Comparison of ENCODE assay signal across 17 cellular contexts in genomic region chr6:130715058-130715457, GRCh38.
A peak's percentile ranks its signal among the peaks of the same experiment; 100 is the strongest.
DNase-seq lines count a peak whose midpoint lies in the region; ATAC-seq, FAIRE-seq and TF ChIP-seq lines count a peak whose summit lies in the region.
"Had no signal": no experiment of that assay in that cellular context is flagged by ENCODE, and none has a peak within 500 bp of the region (broad histone marks: within the 10 kb centered on the region; RNA-seq: fewer than 3 reads in every experiment).

No MANE protein-coding gene starts in this region.

- no peaks in the 10 kb centered on the region for H3K79me1 ChIP-seq in IMR-90 (ENCODE audit: low read depth in 1 of 2, low read length in 2 of 2)
- no peaks in the 10 kb centered on the region for H3K79me1 ChIP-seq in H1 (ENCODE audit: low read depth, low read length)

- FAIRE-seq in H1 (lab: Jason Lieb, UNC), result no peak
- FAIRE-seq: G401.6, GM12892 had no signal

- no peak overlapping the region for H3K27ac ChIP-seq in IMR-90 (ENCODE audit: insufficient read depth, low read length)
- H3K27ac ChIP-seq in H1 (ENCODE audit: low read depth, low read length), result no peak overlapping the region
- peak overlapping the region; percentile 98 for H3K27ac ChIP-seq in neural cell (ENCODE audit: low read length)
- H3K27ac ChIP-seq: BLaER1, C4-2B had no signal

- CTCF ChIA-PET in IMR-90 (lab: Yijun Ruan, JAX) (interaction anchor here (0.9 to 1.7 kb wide), 3 partner anchors 12 to 28 kb away, joined by 4 to 6 read pairs (median 5); no protein-coding TSS in a partner anchor), H1 (lab: Charles Lee; ENCODE audit: partially characterized antibody) (interaction anchor here (1.3 to 3.7 kb wide), 4 partner anchors 10 to 28 kb away, joined by 3 to 26 read pairs (median 12); no protein-coding TSS in a partner anchor)

- H3K23ac ChIP-seq in IMR-90 (ENCODE audit: low read depth, low read length) (no peak overlapping the region), H1 (ENCODE audit: insufficient read length) (no peak overlapping the region)

- H4K20me1 ChIP-seq in IMR-90 (ENCODE audit: insufficient read depth, low read length), result no peaks in the 10 kb centered on the region
- no peaks in the 10 kb centered on the region for H4K20me1 ChIP-seq in H1 (replicated peaks in 1 of 2; ENCODE audit: control insufficient read depth in 1 of 2, insufficient read depth in 2 of 2, low read length in 2 of 2)
- H4K20me1 ChIP-seq in neural cell (ENCODE audit: insufficient read depth), result no peaks in the 10 kb centered on the region
- H4K20me1 ChIP-seq: BLaER1 had no signal

- no peaks in the 10 kb centered on the region for H3K9me1 ChIP-seq in IMR-90 (ENCODE audit: insufficient read depth, low read length)

- 66% methylated on average over 3 of the region's 5 CpGs; no CpG with 5 or more reads in 1 of the 2 experiments for WGBS in IMR-90 (ENCODE audit: extremely low coverage in 2 of 2, insufficient read length in 1 of 2), 2 experiments
- WGBS in H1 (ENCODE audit: extremely low coverage in 1 of 2, insufficient coverage in 1 of 2, insufficient read length in 1 of 2, insufficient replicate concordance in 2 of 2, low coverage in 1 of 2, low lambda C conversion rate in 2 of 2, missing lambda C conversion rate in 1 of 2), 2 experiments, result 90% methylated on average over 5 of the region's 5 CpGs; no CpG with 5 or more reads in 1 of the 2 experiments

- no peak overlapping the region for H2BK12ac ChIP-seq in H1 (ENCODE audit: low read depth, low read length)

- H2AK9ac ChIP-seq in IMR-90 (replicated peaks; ENCODE audit: low read depth, low read length, poor library complexity), result no peak overlapping the region

- no peak overlapping the region for H2BK5ac ChIP-seq in IMR-90 (ENCODE audit: low read depth, low read length, poor library complexity, severe bottlenecking)
- no peak overlapping the region for H2BK5ac ChIP-seq in H1 (ENCODE audit: low read depth, low read length)

- TF ChIP-seq POLR2A in IMR-90 (IDR thresholded peaks at IDR 0.05; ENCODE audit: low read depth, low read length), result no peak
- no peak for TF ChIP-seq POLR2A in H1 (IDR thresholded peaks at IDR 0.05; ENCODE audit: control extremely low read depth in 1 of 2, low read depth in 2 of 2, low read length in 2 of 2)

- H3K4ac ChIP-seq in IMR-90 (ENCODE audit: low read depth, low read length), result no peak overlapping the region
- peak overlapping the region; percentile 77 for H3K4ac ChIP-seq in H1 (replicated peaks; ENCODE audit: insufficient read length, low read depth, low read length)

- ATAC-seq in IMR-90 (ENCODE audit: low read depth) (no peak), Right ventricle myocardium superior (ENCODE audit: poor library complexity) (no peak)
- ATAC-seq: CD8-positive, alpha-beta T cell; HCT116 had no signal

- in situ Hi-C loops in IMR-90 (cut with MboI; ENCODE audit: low sequenced_read_pairs), result no loop called here

- DNase-seq in IMR-90, result no peak
- DNase-seq in H1 (ENCODE audit: low read depth in 1 of 2, low spot score in 2 of 2), result no peak
- DNase-seq in AML-193 (lab: John Stamatoyannopoulos, UW), result no peak
- DNase-seq in Right ventricle myocardium superior, result no peak
- no peak for DNase-seq in cardiac septum (ENCODE audit: low spot score)
- DNase-seq: Caco-2; CD4-positive, CD25-positive, alpha-beta regulatory T cell; CD8-positive, alpha-beta T cell; DMS153; DND-41; H9 had no signal

- no peaks in the 10 kb centered on the region for H3K23me2 ChIP-seq in H1 (ENCODE audit: low read depth, low read length)

- H2AK5ac ChIP-seq in IMR-90 (ENCODE audit: low read depth, low read length) (no peak overlapping the region), H1 (ENCODE audit: low read depth, low read length) (no peak overlapping the region)

- H2BK20ac ChIP-seq in IMR-90 (ENCODE audit: low read depth, low read length) (no peak overlapping the region), H1 (ENCODE audit: low read length) (no peak overlapping the region; the same call in 1 of the 2 replicates)

- H3K4me1 ChIP-seq in IMR-90 (ENCODE audit: control insufficient read depth, insufficient read depth, low read length) (no peaks in the 10 kb centered on the region), H1 (replicated peaks in 1 of 4; ENCODE audit: control insufficient read depth in 3 of 4, insufficient read depth in 4 of 4, low read length in 3 of 4) (peaks cover 7 to 20% (median 12%) of the 10 kb centered on the region in 4 experiments; a peak in 6 of 7 replicates)
- H3K4me1 ChIP-seq: Caco-2 had no signal

- H4K91ac ChIP-seq in IMR-90 (ENCODE audit: insufficient read depth, low read depth, low read length) (no peak overlapping the region), H1 (replicated peaks; ENCODE audit: insufficient read length, low read length) (no peak overlapping the region)

- H3K36me3 ChIP-seq in IMR-90 (ENCODE audit: control insufficient read depth, insufficient read depth, low read length) (no peaks in the 10 kb centered on the region), H1 (ENCODE audit: control insufficient read depth in 2 of 4, insufficient read depth in 4 of 4, low read length in 3 of 4) (no peaks in the 10 kb centered on the region), neural cell (ENCODE audit: insufficient read depth, low read length) (no peaks in the 10 kb centered on the region)
- H3K36me3 ChIP-seq: BLaER1 had no signal

- H3K56ac ChIP-seq in IMR-90 (ENCODE audit: extremely low read depth, insufficient read depth, low read length), result no peak overlapping the region
- no peak overlapping the region for H3K56ac ChIP-seq in H1 (replicated peaks; ENCODE audit: insufficient read length, low read depth, low read length)

- no peaks in the 10 kb centered on the region for H3K9me2 ChIP-seq in neural cell (ENCODE audit: insufficient read depth, low read length)

- H3K14ac ChIP-seq in IMR-90 (replicated peaks; ENCODE audit: low read depth, low read length), result no peak overlapping the region
- no peak overlapping the region for H3K14ac ChIP-seq in H1 (ENCODE audit: insufficient read length)

- no peak overlapping the region for H2BK120ac ChIP-seq in IMR-90 (ENCODE audit: low read depth, low read length)
- no peak overlapping the region for H2BK120ac ChIP-seq in H1 (replicated peaks; ENCODE audit: low read depth, low read length)

- peaks cover 1% of the 10 kb centered on the region; the same call in 1 of the 2 replicates for H3K27me3 ChIP-seq in IMR-90 (ENCODE audit: control insufficient read depth, insufficient read depth, low read length)
- no peaks in the 10 kb centered on the region for H3K27me3 ChIP-seq in H1 (replicated peaks in 1 of 4; ENCODE audit: control insufficient read depth in 3 of 4, extremely low read depth in 1 of 4, insufficient read depth in 3 of 4, low read length in 3 of 4)
- H3K27me3 ChIP-seq in neural cell (ENCODE audit: insufficient read depth, low read depth, low read length), result no peaks in the 10 kb centered on the region
- H3K27me3 ChIP-seq: BLaER1 had no signal

- no TSS peak for BruUV-seq in IMR-90 (replicated peaks; lab: Mats Ljungman, UMichigan)

- peaks cover 7% of the 10 kb centered on the region for H3F3A ChIP-seq in neural cell (ENCODE audit: insufficient read depth, low read length, poor library complexity, severe bottlenecking)

- TF ChIP-seq EP300 in H1 (IDR thresholded peaks at IDR 0.05; ENCODE audit: borderline replicate concordance in 1 of 2, low read depth in 2 of 2, low read length in 2 of 2), result no peak
- TF ChIP-seq EP300 in neural cell (conservative IDR thresholded peaks at IDR 0.05; ENCODE audit: poor library complexity, severe bottlenecking), result no peak

- H3K4me3 ChIP-seq in IMR-90 (ENCODE audit: insufficient read depth, low read depth, low read length) (no peak overlapping the region), H1 (ENCODE audit: extremely low read depth in 1 of 4, insufficient read depth in 2 of 4, low read depth in 3 of 4, low read length in 4 of 4) (no peak overlapping the region), neural cell (ENCODE audit: low read length) (no peak overlapping the region)
- H3K4me3 ChIP-seq: BLaER1 had no signal

- no peak for TF ChIP-seq CTCF in IMR-90 (conservative IDR thresholded peaks at IDR 0.05; ENCODE audit: low read depth, low read length)
- no peak for TF ChIP-seq CTCF in H1 (IDR thresholded peaks at IDR 0.05; ENCODE audit: control extremely low read depth in 1 of 3, insufficient read depth in 1 of 3, low read depth in 1 of 3, low read length in 3 of 3)
- TF ChIP-seq CTCF in neural cell (IDR thresholded peaks at IDR 0.05; ENCODE audit: poor library complexity, severe bottlenecking), result no peak

- H4K8ac ChIP-seq in IMR-90 (ENCODE audit: low read depth in 2 of 2, low read length in 2 of 2) (no peak overlapping the region), H1 (ENCODE audit: extremely low read depth, insufficient read depth, low read length) (no peak overlapping the region)

- H3K18ac ChIP-seq in IMR-90 (ENCODE audit: low read depth, low read length) (no peak overlapping the region), H1 (ENCODE audit: extremely low read depth, low read length) (no peak overlapping the region; the same call in 1 of the 2 replicates)

- H3K9ac ChIP-seq in IMR-90 (ENCODE audit: low read depth, low read length) (no peak overlapping the region), H1 (replicated peaks in 1 of 4; ENCODE audit: extremely low read depth in 1 of 4, low read depth in 3 of 4, low read length in 3 of 4) (no peak overlapping the region), neural cell (ENCODE audit: low read length) (no peak overlapping the region)
- H3K9ac ChIP-seq: BLaER1 had no signal

- H2AFZ ChIP-seq in IMR-90 (replicated peaks; ENCODE audit: low read length, poor library complexity) (no peak overlapping the region), H1 (ENCODE audit: low read length) (peak overlapping the region; percentile 57; the same call in 1 of the 2 replicates), neural cell (ENCODE audit: low read depth, low read length) (peak overlapping the region; percentile 3)

- H3K79me2 ChIP-seq in H1 (ENCODE audit: control insufficient read depth in 1 of 2, insufficient read depth in 2 of 2, low read length in 2 of 2), result no peaks in the 10 kb centered on the region
- H3K79me2 ChIP-seq in neural cell (replicated peaks; ENCODE audit: insufficient read depth, low read length), result no peaks in the 10 kb centered on the region

- no peak overlapping the region for H3K4me2 ChIP-seq in IMR-90 (ENCODE audit: low read depth, low read length)
- H3K4me2 ChIP-seq in H1 (ENCODE audit: insufficient read depth in 1 of 2, low read depth in 2 of 2, low read length in 2 of 2), result no peak overlapping the region
- H3K4me2 ChIP-seq in neural cell (ENCODE audit: low read length), result no peak overlapping the region
- H3K4me2 ChIP-seq: BLaER1 had no signal

- TF ChIP-seq RAD21 in IMR-90 (IDR thresholded peaks at IDR 0.05; ENCODE audit: low read length), result no peak
- TF ChIP-seq RAD21 in H1 (IDR thresholded peaks at IDR 0.05 in 1 of 2, conservative IDR thresholded peaks at IDR 0.05 in 1 of 2; ENCODE audit: low read depth in 2 of 2, low read length in 2 of 2), result no peak
- TF ChIP-seq RAD21 in neural cell (conservative IDR thresholded peaks at IDR 0.05), result no peak

- intact Hi-C loops in IMR-90 (cut with micrococcal nuclease) (no loop called here), Right ventricle myocardium superior (cut with DNase I) (no loop called here), cardiac septum (cut with DNase I) (no loop called here)

- POLR2A ChIA-PET in IMR-90 (lab: Charles Lee; ENCODE audit: unreplicated experiment) (no interaction called here), H1 (lab: Charles Lee; ENCODE audit: partially characterized antibody) (interaction anchor here (0.6 kb wide), 1 partner anchor 851 kb away, joined by 4 read pairs; no protein-coding TSS in a partner anchor)

- H3K9me3 ChIP-seq in IMR-90 (ENCODE audit: control insufficient read depth, insufficient read depth, low read length) (no peaks in the 10 kb centered on the region), H1 (ENCODE audit: insufficient read depth in 2 of 2, low read depth in 1 of 2, low read length in 1 of 2) (no peaks in the 10 kb centered on the region), neural cell (ENCODE audit: low read length) (no peaks in the 10 kb centered on the region)
- H3K9me3 ChIP-seq: Caco-2 had no signal

- no peak overlapping the region for H2BK15ac ChIP-seq in IMR-90 (ENCODE audit: low read depth, low read length)
- H2BK15ac ChIP-seq in H1 (ENCODE audit: low read length), result no peak overlapping the region

- H4K5ac ChIP-seq in IMR-90 (ENCODE audit: low read depth, low read length), result no peak overlapping the region
- H4K5ac ChIP-seq in H1 (ENCODE audit: insufficient read length, low read depth, low read length), result no peak overlapping the region

- dilution Hi-C loops in IMR-90 (cut with HindIII; ENCODE audit: low sequenced_read_pairs, unreplicated experiment), result no loop called here
